27 cellular contexts compared by ENCODE assay signal in the genomic region with DNA sequence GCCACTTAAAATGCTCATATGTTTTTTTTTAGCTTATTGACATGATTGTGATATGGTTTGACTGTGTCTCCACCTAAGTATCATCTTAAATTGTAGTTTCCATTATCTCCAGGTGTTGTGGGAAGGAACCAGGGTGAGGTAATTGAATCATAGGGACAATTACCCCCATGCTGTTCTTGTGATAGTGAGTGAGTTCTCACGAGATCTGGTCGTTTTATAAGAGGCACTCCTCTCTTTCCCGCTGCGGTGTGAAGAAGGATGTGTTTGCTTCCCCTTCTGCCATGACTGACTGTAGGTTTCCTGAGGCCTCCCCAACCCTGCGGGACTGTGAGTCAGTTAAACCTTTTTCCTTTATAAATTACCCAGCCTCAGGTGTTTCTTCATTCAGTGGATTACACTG.
"Had no signal": no experiment of that assay in that cellular context is flagged by ENCODE, and none has a peak within 500 bp of the region (broad histone marks: within the 10 kb centered on the region; RNA-seq: fewer than 3 reads in every experiment).

No MANE protein-coding gene starts in this region.

- H3K27ac ChIP-seq: WERI-Rb-1 had no signal

- FAIRE-seq: bronchial epithelial cell had no signal

- H3K36me3 ChIP-seq: WERI-Rb-1 had no signal

- ATAC-seq: activated CD8-positive, alpha-beta memory T cell treated with anti-CD3 and anti-CD28 coated beads, Interleukin-2, amount 10 ng/mL, durations not matched to agents 7 days and 5 days; activated naive CD8-positive, alpha-beta T cell treated with anti-CD3 and anti-CD28 coated beads, Interleukin-2, amount 50 U/mL, for 24 hours; Panc1 had no signal

- DNase-seq: activated CD4-positive, alpha-beta memory T cell treated with anti-CD3 and anti-CD28 coated beads, Interleukin-2, amount 10 ng/mL, durations not matched to agents 7 days and 5 days; activated CD4-positive, alpha-beta T cell treated with anti-CD3 and anti-CD28 coated beads for 1 hour; activated CD4-positive, alpha-beta T cell treated with anti-CD3 and anti-CD28 coated beads for 48 hours; activated CD4-positive, CD25-positive, alpha-beta regulatory T cell; activated CD8-positive, alpha-beta memory T cell treated with anti-CD3 and anti-CD28 coated beads for 24 hours; activated CD8-positive, alpha-beta memory T cell treated with anti-CD3 and anti-CD28 coated beads, Interleukin-2, amount 10 ng/mL, durations not matched to agents 7 days and 5 days; activated CD8-positive, alpha-beta memory T cell treated with anti-CD3 and anti-CD28 coated beads, Interleukin-2, amount 50 U/mL, for 48 hours; activated effector memory CD4-positive, alpha-beta T cell treated with Interleukin-2 at 50 U/mL for 16 hours; activated naive CD4-positive, alpha-beta T cell treated with anti-CD3 and anti-CD28 coated beads, Interleukin-2, amount 10 ng/mL, durations not matched to agents 7 days and 5 days; activated naive CD8-positive, alpha-beta T cell treated with anti-CD3 and anti-CD28 coated beads, Interleukin-2, amount 50 U/mL, for 24 hours; activated T-cell treated with anti-CD3 and anti-CD28 coated beads, Interleukin-2, amount 50 U/mL, for 48 hours; anterior cingulate cortex; caudate nucleus; cerebellar nuclear complex; NCI-H1105; NCI-H1417 treated with DMSO at 0.1 percent for 48 hours; NCI-H1694 treated with DMSO at 0.1 percent for 48 hours; NCI-H2029; NCI-H510A; NCI-H526; RPMI8226; SHP77 treated with DMSO at 0.1 percent for 48 hours; SW 1271; T1000; WERI-Rb-1 had no signal
